ENCODE assay signal across 8 cellular contexts in the genomic region with DNA sequence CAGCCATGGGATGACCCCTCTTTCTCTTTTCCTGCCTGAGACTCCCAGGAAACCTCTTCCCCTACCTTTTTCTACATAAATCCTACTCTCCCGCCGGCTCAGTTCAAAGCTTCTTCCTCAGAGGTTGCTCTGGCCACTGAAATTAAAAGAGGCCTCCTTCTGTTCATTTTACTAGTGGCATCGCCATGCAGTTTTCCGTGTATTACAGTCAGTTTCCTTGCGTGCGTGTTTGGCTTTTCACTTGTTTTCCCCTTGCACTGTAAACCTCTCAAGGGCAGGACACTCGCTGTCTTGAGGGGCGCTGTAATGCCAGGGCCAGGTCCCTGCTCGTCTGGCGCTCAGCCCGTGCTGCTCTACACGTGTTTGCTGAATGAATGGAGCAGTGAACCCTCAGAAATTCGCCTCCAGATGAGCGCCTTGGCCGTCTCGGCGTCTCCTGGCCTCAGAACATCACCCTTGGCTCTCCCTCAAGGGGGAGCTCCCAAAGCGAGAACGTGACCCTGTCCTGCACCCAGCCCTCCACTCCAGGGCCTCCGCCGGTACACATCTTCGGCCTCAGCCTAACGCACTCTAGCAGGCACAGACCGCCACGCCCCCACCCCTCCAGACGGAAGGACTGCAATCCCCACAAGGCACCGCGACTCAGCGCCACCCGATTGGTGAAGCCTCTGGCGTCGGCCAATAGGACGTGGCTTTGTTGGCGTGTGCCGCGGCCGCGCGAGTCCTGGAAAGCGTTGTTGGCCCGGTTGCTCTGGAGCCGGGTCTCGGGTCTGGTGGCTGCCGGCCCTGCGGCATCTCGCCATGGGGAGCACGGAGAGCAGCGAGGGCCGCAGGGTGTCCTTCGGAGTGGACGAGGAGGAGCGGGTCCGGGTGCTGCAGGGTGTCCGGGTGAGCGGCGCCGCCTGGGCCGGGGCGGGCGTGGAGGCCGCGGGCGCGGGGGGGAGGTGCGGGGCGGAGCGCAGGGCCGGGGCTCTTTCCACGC. TPM values are rescaled to one million over a fixed set of nuclear protein-coding genes. Genes with fewer than 3 reads are reported as not detected.
DNase-seq lines count a peak whose midpoint lies in the region; ATAC-seq and TF ChIP-seq lines count a peak whose summit lies in the region.

A gene with protein sequence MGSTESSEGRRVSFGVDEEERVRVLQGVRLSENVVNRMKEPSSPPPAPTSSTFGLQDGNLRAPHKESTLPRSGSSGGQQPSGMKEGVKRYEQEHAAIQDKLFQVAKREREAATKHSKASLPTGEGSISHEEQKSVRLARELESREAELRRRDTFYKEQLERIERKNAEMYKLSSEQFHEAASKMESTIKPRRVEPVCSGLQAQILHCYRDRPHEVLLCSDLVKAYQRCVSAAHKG (plus strand): TSS at position 729 of the 982 bp plus-strand sequence. CDS start 73 bp downstream, at position 802.

- H3K4me1 Mint-ChIP-seq in activated CD4-positive, alpha-beta T cell treated with anti-CD3 and anti-CD28 coated beads for 36 hours = peaks cover 23% of the 10 kb centered on the region
- H3K4me1 Mint-ChIP-seq in chondrocyte (ENCODE audit: low read depth) = peaks cover 17% of the 10 kb centered on the region

- CTCF ChIA-PET in activated CD4-positive, alpha-beta T cell treated with anti-CD3 and anti-CD28 coated beads for 36 hours (lab: Charles Lee) = interaction anchor here (1.5 to 1.7 kb wide), 2 partner anchors 11 to 25 kb away, joined by 5 to 7 read pairs; no protein-coding TSS in a partner anchor

- TF ChIP-seq CTCF in chondrocyte (IDR thresholded peaks at IDR 0.05) = peak; percentile 34
- peak; percentile 25 for TF ChIP-seq CTCF in kidney epithelial cell (IDR thresholded peaks at IDR 0.05; ENCODE audit: insufficient read depth, low read length, poor library complexity, severe bottlenecking)

- POLR2A ChIA-PET in activated CD4-positive, alpha-beta T cell treated with anti-CD3 and anti-CD28 coated beads for 36 hours (lab: Charles Lee) = no interaction called here

- no peaks in the 10 kb centered on the region for H3K36me3 ChIP-seq in kidney epithelial cell (ENCODE audit: control insufficient read depth, insufficient read depth, low read length)

- peak within 1 kb of the TSS; percentile 65 for H3K4me3 ChIP-seq in kidney epithelial cell (ENCODE audit: low read depth, low read length)

- DNase-seq in AML-193 (lab: John Stamatoyannopoulos, UW) = peak; percentile 97 to 98
- peak; percentile 89 for DNase-seq in NCI-H460 (ENCODE audit: extremely low read depth, low read depth)
- peak; percentile 98 for DNase-seq in activated CD4-positive, alpha-beta T cell treated with anti-CD3 and anti-CD28 coated beads for 36 hours
- DNase-seq in chondrocyte (ENCODE audit: low spot score) = peak; percentile 99
- peak; percentile 68 for DNase-seq in kidney epithelial cell (ENCODE audit: low read depth)
- DNase-seq in stimulated activated CD4-positive, alpha-beta T cell treated with anti-CD3 and anti-CD28 coated beads, Interleukin-15, amount 100 ng/mL, for 24 hours = peak; percentile 98

- peak; percentile 96 for ATAC-seq in GM19043 (IDR thresholded peaks at IDR 0.05; ENCODE audit: low read depth, unreplicated experiment)
- ATAC-seq in HG03432 (IDR thresholded peaks at IDR 0.05; ENCODE audit: unreplicated experiment) = peak; percentile 99
- peak; percentile 99 for ATAC-seq in activated CD4-positive, alpha-beta T cell treated with anti-CD3 and anti-CD28 coated beads for 36 hours

- H3K9me3 Mint-ChIP-seq in activated CD4-positive, alpha-beta T cell treated with anti-CD3 and anti-CD28 coated beads for 36 hours (ENCODE audit: low read depth) = no peaks in the 10 kb centered on the region
- H3K9me3 Mint-ChIP-seq in chondrocyte (ENCODE audit: low read depth) = peaks cover 5% of the 10 kb centered on the region

- H3K27ac Mint-ChIP-seq in activated CD4-positive, alpha-beta T cell treated with anti-CD3 and anti-CD28 coated beads for 36 hours = peak within 1 kb of the TSS; percentile 82
- peak within 1 kb of the TSS; percentile 73 for H3K27ac Mint-ChIP-seq in chondrocyte (ENCODE audit: unreplicated experiment)

- no peaks in the 10 kb centered on the region for H3K27me3 ChIP-seq in kidney epithelial cell (ENCODE audit: control insufficient read depth, insufficient read depth, low read length)

- H3K36me3 Mint-ChIP-seq in activated CD4-positive, alpha-beta T cell treated with anti-CD3 and anti-CD28 coated beads for 36 hours (ENCODE audit: low read depth) = peaks cover 11% of the 10 kb centered on the region
- H3K36me3 Mint-ChIP-seq in chondrocyte (ENCODE audit: low read depth) = peaks cover 4% of the 10 kb centered on the region

- intact Hi-C loops in activated CD4-positive, alpha-beta T cell treated with anti-CD3 and anti-CD28 coated beads for 36 hours (cut with DNase I, micrococcal nuclease) = loop anchor here (1.0 to 10.0 kb wide), 12 partner anchors 49 to 1348 kb away; a partner anchor contains a TSS

- H3K4me3 Mint-ChIP-seq in activated CD4-positive, alpha-beta T cell treated with anti-CD3 and anti-CD28 coated beads for 36 hours = peak within 1 kb of the TSS; percentile 92
- peak within 1 kb of the TSS; percentile 91 for H3K4me3 Mint-ChIP-seq in chondrocyte (ENCODE audit: unreplicated experiment)

- H3K27me3 Mint-ChIP-seq in activated CD4-positive, alpha-beta T cell treated with anti-CD3 and anti-CD28 coated beads for 36 hours = peaks cover 9% of the 10 kb centered on the region
- H3K27me3 Mint-ChIP-seq in chondrocyte (ENCODE audit: low read depth) = peaks cover 12% of the 10 kb centered on the region

RNA-seq across cellular contexts. Expression of the gene that starts here (rescaled TPM):
- 20.7 and 24.2 TPM in 2 replicates for total RNA-seq in NCI-H460 (2014; rRNA removed; shearing (Covaris generic))
- polyA plus RNA-seq in NCI-H460 (2014; cell fraction: nucleus; rRNA removed) = 41.8 and 60.1 TPM in 2 replicates
- total RNA-seq in activated CD4-positive, alpha-beta T cell treated with anti-CD3 and anti-CD28 coated beads for 36 hours = 10 to 100 TPM; 17.1 to 17.7 TPM
- total RNA-seq in chondrocyte = 15.2 to 17.1 TPM (median 15.3 TPM) in 3 replicates
- total RNA-seq in kidney epithelial cell = 28.7 and 30.1 TPM in 2 replicates

Comparison
In these comparisons a context has a peak if more than half of its experiments do, and no peak if none do; other contexts are left out.
1. Peak in every context shown above with its lines: DNase-seq, ATAC-seq and H3K4me3 ChIP-seq.